In genomic region chr9:94639045-94639995, GRCh38 we compare ENCODE assay signal across 8 cellular contexts. TPM values are rescaled to one million over a fixed set of nuclear protein-coding genes. Genes with fewer than 3 reads are reported as not detected.
DNase-seq lines count a peak whose midpoint lies in the region; ATAC-seq, FAIRE-seq and TF ChIP-seq lines count a peak whose summit lies in the region.

FBP1 (minus strand) TSS chr9:94639518; CDS start chr9:94639310, 208 bp downstream.

- H3K56ac ChIP-seq in IMR-90 (ENCODE audit: extremely low read depth, insufficient read depth, low read length), result no peak within 1 kb of the TSS

- in situ Hi-C loops in IMR-90 (cut with MboI; ENCODE audit: low sequenced_read_pairs), result no loop called here

- ATAC-seq in IMR-90 (ENCODE audit: low read depth) (peak; percentile 68), HG03280 (IDR thresholded peaks at IDR 0.05; ENCODE audit: unreplicated experiment) (no peak), GM18502 (IDR thresholded peaks at IDR 0.05; ENCODE audit: poor library complexity, unreplicated experiment) (no peak)

- H3K23ac ChIP-seq in IMR-90 (ENCODE audit: low read depth, low read length), result no peak within 1 kb of the TSS

- H4K20me1 ChIP-seq in IMR-90 (ENCODE audit: insufficient read depth, low read length) (no peaks in the 10 kb centered on the region), endothelial cell of umbilical vein (replicated peaks; ENCODE audit: control insufficient read depth, extremely low read depth, insufficient read depth, low read length) (no peaks in the 10 kb centered on the region)

- TF ChIP-seq CTCF in IMR-90 (conservative IDR thresholded peaks at IDR 0.05; ENCODE audit: low read depth, low read length) (no peak), endothelial cell of umbilical vein (IDR thresholded peaks at IDR 0.05; ENCODE audit: extremely low read depth in 1 of 2, insufficient read depth in 1 of 2, low read depth in 1 of 2, low read length in 2 of 2) (no peak), testis (IDR thresholded peaks at IDR 0.05) (no peak)

- FAIRE-seq in endothelial cell of umbilical vein (lab: Jason Lieb, UNC), result peak; percentile 63

- no peak for TF ChIP-seq POLR2A in IMR-90 (IDR thresholded peaks at IDR 0.05; ENCODE audit: low read depth, low read length)
- TF ChIP-seq POLR2A in endothelial cell of umbilical vein (IDR thresholded peaks at IDR 0.05; ENCODE audit: low read depth, low read length), result no peak
- TF ChIP-seq POLR2A in testis (IDR thresholded peaks at IDR 0.05), result no peak

- intact Hi-C loops in IMR-90 (cut with micrococcal nuclease) (no loop called here), endothelial cell of umbilical vein (cut with micrococcal nuclease) (no loop called here), testis (cut with DNase I; ENCODE audit: low total_unique reads) (no loop called here)

- H2BK15ac ChIP-seq in IMR-90 (ENCODE audit: low read depth, low read length), result no peak within 1 kb of the TSS

- no peak within 1 kb of the TSS for H3K4ac ChIP-seq in IMR-90 (ENCODE audit: low read depth, low read length)

- H3K4me2 ChIP-seq in IMR-90 (ENCODE audit: low read depth, low read length) (peak within 1 kb of the TSS; percentile 74; the same call in 1 of the 2 replicates), endothelial cell of umbilical vein (ENCODE audit: insufficient read depth, low read length) (peak within 1 kb of the TSS; percentile 57)

- H2AFZ ChIP-seq in IMR-90 (replicated peaks; ENCODE audit: low read length, poor library complexity), result peak within 1 kb of the TSS; percentile 84
- peak within 1 kb of the TSS; percentile 88 for H2AFZ ChIP-seq in endothelial cell of umbilical vein (ENCODE audit: low read depth, low read length)

- no peak within 1 kb of the TSS for H2AK9ac ChIP-seq in IMR-90 (replicated peaks; ENCODE audit: low read depth, low read length, poor library complexity)

- H4K91ac ChIP-seq in IMR-90 (ENCODE audit: insufficient read depth, low read depth, low read length), result no peak within 1 kb of the TSS

- no peak within 1 kb of the TSS for H3K14ac ChIP-seq in IMR-90 (replicated peaks; ENCODE audit: low read depth, low read length)

- H3K18ac ChIP-seq in IMR-90 (ENCODE audit: low read depth, low read length), result no peak within 1 kb of the TSS

- no peaks in the 10 kb centered on the region for H3K79me2 ChIP-seq in endothelial cell of umbilical vein (ENCODE audit: control insufficient read depth, insufficient read depth, low read length)

- no peaks in the 10 kb centered on the region; the same call in 1 of the 2 replicates for H3K4me1 ChIP-seq in IMR-90 (ENCODE audit: control insufficient read depth, insufficient read depth, low read length)
- H3K4me1 ChIP-seq in endothelial cell of umbilical vein (ENCODE audit: control insufficient read depth, extremely low read depth, insufficient read depth, low read length), result peaks cover 5% of the 10 kb centered on the region
- peaks cover 0 to 9% of the 10 kb centered on the region in 2 donors for H3K4me1 ChIP-seq in muscle layer of duodenum (ENCODE audit: control insufficient read depth in 1 of 2, insufficient read depth in 2 of 2, low read length in 2 of 2)
- peaks cover 10% of the 10 kb centered on the region for H3K4me1 ChIP-seq in testis

- dilution Hi-C loops in IMR-90 (cut with HindIII; ENCODE audit: low sequenced_read_pairs, unreplicated experiment), result no loop called here
- dilution Hi-C loops in endothelial cell of umbilical vein (cut with MboI; ENCODE audit: extremely low pct_ligation_motif_present, low sequenced_read_pairs), result no loop called here

- 6% methylated on average over 37 of the region's 80 CpGs; no CpG with 5 or more reads in 1 of the 2 experiments for WGBS in IMR-90 (ENCODE audit: extremely low coverage in 2 of 2, insufficient read length in 1 of 2), 2 experiments
- 4% methylated on average over 5 to 66 of the region's 80 CpGs for WGBS in testis, 2 donors

- no peak within 1 kb of the TSS for H2AK5ac ChIP-seq in IMR-90 (ENCODE audit: low read depth, low read length)

- POLR2A ChIA-PET in IMR-90 (lab: Charles Lee; ENCODE audit: unreplicated experiment), result no interaction called here
- POLR2A ChIA-PET in endothelial cell of umbilical vein (lab: Charles Lee), result no interaction called here

- no peak within 1 kb of the TSS for H3K9ac ChIP-seq in IMR-90 (ENCODE audit: low read depth, low read length)
- no peak within 1 kb of the TSS for H3K9ac ChIP-seq in endothelial cell of umbilical vein (replicated peaks; ENCODE audit: extremely low read depth, insufficient read depth, low read length)

- peaks cover 43% of the 10 kb centered on the region for H3K27me3 ChIP-seq in IMR-90 (ENCODE audit: control insufficient read depth, insufficient read depth, low read length)
- H3K27me3 ChIP-seq in endothelial cell of umbilical vein (ENCODE audit: control insufficient read depth in 2 of 2, insufficient read depth in 2 of 2, low read length in 2 of 2), result peaks cover 2 to 12% of the 10 kb centered on the region in 2 experiments
- no peaks in the 10 kb centered on the region for H3K27me3 ChIP-seq in muscle layer of duodenum (ENCODE audit: low read depth, low read length)
- H3K27me3 ChIP-seq in testis, result no peaks in the 10 kb centered on the region

- TF ChIP-seq RAD21 in IMR-90 (IDR thresholded peaks at IDR 0.05; ENCODE audit: low read length), result no peak

- H4K5ac ChIP-seq in IMR-90 (ENCODE audit: low read depth, low read length), result no peak within 1 kb of the TSS

- no peak within 1 kb of the TSS for H2BK20ac ChIP-seq in IMR-90 (ENCODE audit: low read depth, low read length)

- no peaks in the 10 kb centered on the region for H3K79me1 ChIP-seq in IMR-90 (ENCODE audit: low read depth in 1 of 2, low read length in 2 of 2)

- CTCF ChIA-PET in IMR-90 (lab: Yijun Ruan, JAX) (no interaction called here), endothelial cell of umbilical vein (lab: Charles Lee) (interaction anchor here (1.1 to 2.0 kb wide), 3 partner anchors 10 to 30 kb away, joined by 5 to 6 read pairs (median 6); no protein-coding TSS in a partner anchor)

- BruUV-seq in IMR-90 (replicated peaks; lab: Mats Ljungman, UMichigan), result no TSS peak
- BruUV-seq in endothelial cell of umbilical vein (replicated peaks; lab: Mats Ljungman, UMichigan), result no TSS peak

- H4K8ac ChIP-seq in IMR-90 (ENCODE audit: low read depth in 2 of 2, low read length in 2 of 2), result no peak within 1 kb of the TSS

- no peaks in the 10 kb centered on the region for H3K9me1 ChIP-seq in IMR-90 (ENCODE audit: insufficient read depth, low read length)
- H3K9me1 ChIP-seq in endothelial cell of umbilical vein (replicated peaks; ENCODE audit: control insufficient read depth, extremely low read depth, insufficient read depth, low read length), result no peaks in the 10 kb centered on the region

- H2BK5ac ChIP-seq in IMR-90 (ENCODE audit: low read depth, low read length, poor library complexity, severe bottlenecking), result no peak within 1 kb of the TSS

- no peak within 1 kb of the TSS for H2BK120ac ChIP-seq in IMR-90 (ENCODE audit: low read depth, low read length)

- H3K36me3 ChIP-seq in IMR-90 (ENCODE audit: control insufficient read depth, insufficient read depth, low read length), result no peaks in the 10 kb centered on the region
- no peaks in the 10 kb centered on the region for H3K36me3 ChIP-seq in endothelial cell of umbilical vein (ENCODE audit: control insufficient read depth in 2 of 2, extremely low read depth in 1 of 2, insufficient read depth in 2 of 2, low read length in 2 of 2)
- H3K36me3 ChIP-seq in muscle layer of duodenum (ENCODE audit: control insufficient read depth in 1 of 2, insufficient read depth in 2 of 2, low read length in 2 of 2), result no peaks in the 10 kb centered on the region
- no peaks in the 10 kb centered on the region for H3K36me3 ChIP-seq in testis (ENCODE audit: low read depth, missing control alignments)

- DNase-seq in IMR-90 (no peak), endothelial cell of umbilical vein (ENCODE audit: low read depth, low spot score) (peak; percentile 17), testis (peak; percentile 61)
- peak; percentile 4 to 24 for DNase-seq in activated CD8-positive, alpha-beta memory T cell treated with anti-CD3 and anti-CD28 coated beads for 4 hours (ENCODE audit: low read depth in 2 of 2)

- H3K9me3 ChIP-seq in IMR-90 (ENCODE audit: control insufficient read depth, insufficient read depth, low read length) (no peaks in the 10 kb centered on the region), endothelial cell of umbilical vein (replicated peaks; ENCODE audit: control insufficient read depth, insufficient read depth, low read length) (no peaks in the 10 kb centered on the region), muscle layer of duodenum (ENCODE audit: control insufficient read depth in 1 of 2, low read length in 2 of 2) (no peaks in the 10 kb centered on the region), testis (no peaks in the 10 kb centered on the region)

- peak within 1 kb of the TSS; percentile 39; the same call in 1 of the 2 replicates for H3K4me3 ChIP-seq in GM08714 (ENCODE audit: low read length)
- peak within 1 kb of the TSS; percentile 37 for H3K4me3 ChIP-seq in IMR-90 (ENCODE audit: insufficient read depth, low read depth, low read length)
- H3K4me3 ChIP-seq in endothelial cell of umbilical vein (replicated peaks in 1 of 3; ENCODE audit: insufficient read depth in 1 of 3, low read depth in 1 of 3, low read length in 3 of 3), result peak within 1 kb of the TSS; percentile 41 to 49 (median 47)
- peak within 1 kb of the TSS; percentile 68 to 82 for H3K4me3 ChIP-seq in muscle layer of duodenum (ENCODE audit: low read depth in 1 of 2, low read length in 2 of 2)
- H3K4me3 ChIP-seq in testis, result peak within 1 kb of the TSS; percentile 58 to 63

- H3K27ac ChIP-seq in IMR-90 (ENCODE audit: insufficient read depth, low read length) (no peak within 1 kb of the TSS), endothelial cell of umbilical vein (ENCODE audit: insufficient read depth, low read depth, low read length) (no peak within 1 kb of the TSS), muscle layer of duodenum (ENCODE audit: low read length) (peak within 1 kb of the TSS; percentile 51), testis (no peak within 1 kb of the TSS)

TF ChIP-seq in endothelial cell of umbilical vein, 7 proteins besides CTCF, POLR2A, EP300 and RAD21 (continues in another document):
- TF ChIP-seq MYC (IDR thresholded peaks at IDR 0.05; ENCODE audit: low read depth, low read length), result no peak

RNA-seq across cellular contexts. Expression of gene FBP1, which starts in this region (rescaled TPM):
- total RNA-seq in IMR-90 (2012; rRNA removed) (not detected in 2 replicates), endothelial cell of umbilical vein (2.2 and 3.8 TPM in 2 replicates), testis (1 to 10 TPM; 3.8 to 4.1 TPM)
- polyA plus RNA-seq in IMR-90 (2012; rRNA removed) (not detected in 2 replicates), endothelial cell of umbilical vein (1.9 and 2.5 TPM in 2 replicates), testis (ENCODE audit: insufficient read depth, low read depth, low replicate concordance) (16.2 TPM)
- polyA plus RNA-seq in IMR-90 (2012; cell fraction: cytosol; rRNA removed), result 0.10 TPM in 1 of 2 replicates, not detected in the other
- not detected in 2 replicates for polyA plus RNA-seq in IMR-90 (2012; cell fraction: nucleus; rRNA removed; ENCODE audit: low replicate concordance)
- 3.1 and 4.3 TPM in 2 replicates for polyA plus RNA-seq in endothelial cell of umbilical vein (2011; cell fraction: cytosol; rRNA removed)
- polyA plus RNA-seq in endothelial cell of umbilical vein (2011; cell fraction: nucleus; rRNA removed), result 1.1 and 1.3 TPM in 2 replicates
- polyA plus RNA-seq in endothelial cell of umbilical vein (2012), result 1.4 and 2.4 TPM in 2 replicates
- polyA minus RNA-seq in endothelial cell of umbilical vein, result 0.36 and 0.42 TPM in 2 replicates
- polyA minus RNA-seq in endothelial cell of umbilical vein (2011; cell fraction: cytosol; rRNA and poly(A)+ RNA removed), result not detected
- not detected in 2 replicates for polyA minus RNA-seq in endothelial cell of umbilical vein (2011; cell fraction: nucleus; rRNA and poly(A)+ RNA removed)

Comparison
In these comparisons a context has a peak if more than half of its experiments do, and no peak if none do; other contexts are left out.
1. Peak in ATAC-seq, H3K4me3 ChIP-seq and H3K4me2 ChIP-seq in IMR-90; RNA of the gene not detected or under 1 TPM.